In genomic region chr7:90621892-90622182, GRCh38 we compare ENCODE assay signal across 19 cellular contexts. TPM values are rescaled to one million over a fixed set of nuclear protein-coding genes. Genes with fewer than 3 reads are reported as not detected.
DNase-seq lines count a peak whose midpoint lies in the region; ATAC-seq and TF ChIP-seq lines count a peak whose summit lies in the region.
"Had no signal": no experiment of that assay in that cellular context is flagged by ENCODE, and none has a peak within 500 bp of the region (broad histone marks: within the 10 kb centered on the region; RNA-seq: fewer than 3 reads in every experiment).

No MANE protein-coding gene starts in this region.

- H3K4me3 ChIP-seq in mesenchymal stem cell (ENCODE audit: insufficient read depth in 1 of 2, low read depth in 1 of 2, low read length in 2 of 2): no peak overlapping the region
- H3K4me3 ChIP-seq in esophagus squamous epithelium: no peak overlapping the region
- H3K4me3 ChIP-seq: transverse colon had no signal

- POLR2A ChIA-PET in activated CD8-positive, alpha-beta T cell treated with anti-CD3 and anti-CD28 coated beads for 36 hours (lab: Charles Lee): no interaction called here

- H3K27me3 ChIP-seq in mesenchymal stem cell (ENCODE audit: control insufficient read depth in 1 of 2, insufficient read depth in 1 of 2, low read length in 2 of 2) (no peaks in the 10 kb centered on the region), esophagus squamous epithelium (no peaks in the 10 kb centered on the region)
- H3K27me3 ChIP-seq: transverse colon had no signal

- peak overlapping the region; percentile 86 to 96 (median 91) for H3K27ac Mint-ChIP-seq in CD14-positive monocyte
- H3K27ac Mint-ChIP-seq in activated CD8-positive, alpha-beta T cell treated with anti-CD3 and anti-CD28 coated beads for 36 hours: no peak overlapping the region
- H3K27ac Mint-ChIP-seq: activated T-helper 17 cell treated with anti-CD3 and anti-CD28 coated beads, Interleukin-2, amount 50 U/mL, for 72 hours; CD4-positive, alpha-beta T cell; natural killer cell treated with Interleukin-12 subunit alpha and Interleukin-12 subunit beta and Interleukin-15 and Interleukin-18, amount 100 ng/mL, for 72 hours had no signal

- TF ChIP-seq POLR2A in esophagus squamous epithelium (IDR thresholded peaks at IDR 0.05): no peak

- no peak overlapping the region for H2BK12ac ChIP-seq in mesenchymal stem cell (ENCODE audit: low read length in 2 of 2)

- H3K9ac ChIP-seq in mesenchymal stem cell (ENCODE audit: low read length): no peak overlapping the region

- H3K4ac ChIP-seq in mesenchymal stem cell (ENCODE audit: low read depth in 1 of 2, low read length in 2 of 2): no peak overlapping the region

- peaks cover 3 to 4% of the 10 kb centered on the region in 2 donors for H3K36me3 Mint-ChIP-seq in CD14-positive monocyte
- no peaks in the 10 kb centered on the region for H3K36me3 Mint-ChIP-seq in activated CD8-positive, alpha-beta T cell treated with anti-CD3 and anti-CD28 coated beads for 36 hours (ENCODE audit: low read depth)
- H3K36me3 Mint-ChIP-seq: natural killer cell treated with Interleukin-12 subunit alpha and Interleukin-12 subunit beta and Interleukin-15 and Interleukin-18, amount 100 ng/mL, for 72 hours had no signal

- H2AK5ac ChIP-seq in mesenchymal stem cell (ENCODE audit: low read length, severe bottlenecking): no peak overlapping the region

- no peak overlapping the region for H4K91ac ChIP-seq in mesenchymal stem cell (ENCODE audit: low read length)

- intact Hi-C loops in CD14-positive monocyte (cut with micrococcal nuclease): loop anchor here in 1 of 2 donors (2.0 kb wide), 1 partner anchor 23 kb away; no protein-coding TSS in a partner anchor
- intact Hi-C loops in activated CD8-positive, alpha-beta T cell treated with anti-CD3 and anti-CD28 coated beads for 36 hours (cut with micrococcal nuclease): no loop called here
- intact Hi-C loops in esophagus squamous epithelium (cut with DNase I): loop anchor here (10.0 kb wide), 1 partner anchor 167 kb away; no protein-coding TSS in a partner anchor

- no peak overlapping the region for H3K4me2 ChIP-seq in mesenchymal stem cell (ENCODE audit: low read length, poor library complexity, severe bottlenecking)

- ATAC-seq in activated CD8-positive, alpha-beta T cell treated with anti-CD3 and anti-CD28 coated beads for 36 hours: no peak
- ATAC-seq: activated T-helper 17 cell treated with anti-CD3 and anti-CD28 coated beads, Interleukin-2, amount 50 U/mL, for 72 hours; natural killer cell treated with Interleukin-12 subunit alpha and Interleukin-12 subunit beta and Interleukin-15 and Interleukin-18, amount 100 ng/mL, for 72 hours had no signal

- DNase-seq in CD14-positive monocyte (ENCODE audit: low spot score): peak; percentile 59
- DNase-seq in LHCN-M2 (ENCODE audit: low read depth): peak; percentile 7
- peak; percentile 13 for DNase-seq in dermis blood vessel endothelial cell
- peak; percentile 15 for DNase-seq in mesenchymal stem cell
- DNase-seq in activated CD8-positive, alpha-beta T cell treated with anti-CD3 and anti-CD28 coated beads for 36 hours: no peak
- DNase-seq in stimulated activated CD4-positive, alpha-beta T cell treated with anti-CD3 and anti-CD28 coated beads, Interleukin-4, amount 100 ng/mL, for 1 hour: no peak
- DNase-seq in esophagus squamous epithelium (lab: John Stamatoyannopoulos, UW): no peak
- no peak for DNase-seq in stimulated activated naive CD4-positive, alpha-beta T cell (lab: John Stamatoyannopoulos, UW)
- DNase-seq: CD4-positive, alpha-beta T cell; H7; KBM-7; NCI-H1105 treated with DMSO at 0.1 percent for 48 hours; NCI-H2107; NCI-H524 treated with DMSO at 0.1 percent for 48 hours; stimulated activated naive CD4-positive, alpha-beta T cell treated with Interleukin-2 at 50 U/mL for 16 hours; transverse colon had no signal

- no peak overlapping the region for H3K18ac ChIP-seq in mesenchymal stem cell (ENCODE audit: low read depth in 1 of 2, low read length in 2 of 2)

- no peak overlapping the region for H2AFZ ChIP-seq in mesenchymal stem cell (ENCODE audit: low read depth, low read length)

- H4K8ac ChIP-seq in mesenchymal stem cell (ENCODE audit: low read length): no peak overlapping the region

- TF ChIP-seq CTCF in CD14-positive monocyte (IDR thresholded peaks at IDR 0.05): no peak
- TF ChIP-seq CTCF in activated CD8-positive, alpha-beta T cell treated with anti-CD3 and anti-CD28 coated beads for 36 hours (IDR thresholded peaks at IDR 0.05): no peak
- no peak for TF ChIP-seq CTCF in esophagus squamous epithelium (IDR thresholded peaks at IDR 0.05)

- no peak overlapping the region for H2BK15ac ChIP-seq in mesenchymal stem cell (ENCODE audit: low read depth, poor library complexity, severe bottlenecking)

- H3K4me3 Mint-ChIP-seq in CD14-positive monocyte: peak overlapping the region in 1 of 2 donors; percentile 59
- H3K4me3 Mint-ChIP-seq in activated CD8-positive, alpha-beta T cell treated with anti-CD3 and anti-CD28 coated beads for 36 hours: no peak overlapping the region
- H3K4me3 Mint-ChIP-seq: activated T-helper 17 cell treated with anti-CD3 and anti-CD28 coated beads, Interleukin-2, amount 50 U/mL, for 72 hours; CD4-positive, alpha-beta T cell; natural killer cell treated with Interleukin-12 subunit alpha and Interleukin-12 subunit beta and Interleukin-15 and Interleukin-18, amount 100 ng/mL, for 72 hours had no signal

- peaks cover 0 to 2% (median 0%) of the 10 kb centered on the region in 7 donors for H3K9me3 Mint-ChIP-seq in CD14-positive monocyte
- H3K9me3 Mint-ChIP-seq in activated CD8-positive, alpha-beta T cell treated with anti-CD3 and anti-CD28 coated beads for 36 hours: no peaks in the 10 kb centered on the region
- H3K9me3 Mint-ChIP-seq: activated T-helper 17 cell treated with anti-CD3 and anti-CD28 coated beads, Interleukin-2, amount 50 U/mL, for 72 hours; brain; CD4-positive, alpha-beta T cell had no signal

- CTCF ChIA-PET in activated CD8-positive, alpha-beta T cell treated with anti-CD3 and anti-CD28 coated beads for 36 hours (lab: Charles Lee): no interaction called here

- H3K27me3 Mint-ChIP-seq in CD14-positive monocyte (ENCODE audit: low read depth in 3 of 3): peaks cover 0 to 1% (median 0%) of the 10 kb centered on the region in 3 donors
- peaks cover 1% of the 10 kb centered on the region for H3K27me3 Mint-ChIP-seq in activated CD8-positive, alpha-beta T cell treated with anti-CD3 and anti-CD28 coated beads for 36 hours
- H3K27me3 Mint-ChIP-seq: CD4-positive, alpha-beta T cell had no signal

- H3K4me1 ChIP-seq in mesenchymal stem cell (ENCODE audit: control insufficient read depth, insufficient read depth, low read depth, low read length): peaks cover 9% of the 10 kb centered on the region
- H3K4me1 ChIP-seq in esophagus squamous epithelium: peaks cover 0 to 16% (median 5%) of the 10 kb centered on the region in 3 donors

- peaks cover 46% of the 10 kb centered on the region for H3K4me1 Mint-ChIP-seq in CD14-positive monocyte
- peaks cover 5% of the 10 kb centered on the region for H3K4me1 Mint-ChIP-seq in activated CD8-positive, alpha-beta T cell treated with anti-CD3 and anti-CD28 coated beads for 36 hours (ENCODE audit: low read depth)
- H3K4me1 Mint-ChIP-seq: activated T-helper 17 cell treated with anti-CD3 and anti-CD28 coated beads, Interleukin-2, amount 50 U/mL, for 72 hours had no signal

- H3K27ac ChIP-seq in mesenchymal stem cell (ENCODE audit: low read length, poor library complexity, severe bottlenecking): no peak overlapping the region
- H3K27ac ChIP-seq in esophagus squamous epithelium: no peak overlapping the region
- H3K27ac ChIP-seq: transverse colon had no signal

- WGBS in mesenchymal stem cell: 54% methylated on average over 3 of the region's 3 CpGs
- WGBS in esophagus squamous epithelium, 2 donors: 68 to 74% methylated on average over 3 of the region's 3 CpGs

- H3K79me1 ChIP-seq in mesenchymal stem cell (replicated peaks; ENCODE audit: low read length, poor library complexity, severe bottlenecking): peaks cover 23% of the 10 kb centered on the region

- H3K23ac ChIP-seq in mesenchymal stem cell (ENCODE audit: low read length in 2 of 2): no peak overlapping the region

- H2BK5ac ChIP-seq in mesenchymal stem cell (ENCODE audit: low read depth, low read length, poor library complexity, severe bottlenecking): no peak overlapping the region

- H3K14ac ChIP-seq in mesenchymal stem cell (ENCODE audit: low read length in 2 of 2): no peak overlapping the region

- H3K9me3 ChIP-seq in mesenchymal stem cell (ENCODE audit: control insufficient read depth, low read length): no peaks in the 10 kb centered on the region
- H3K9me3 ChIP-seq in esophagus squamous epithelium: no peaks in the 10 kb centered on the region
- H3K9me3 ChIP-seq: transverse colon had no signal

- H2BK120ac ChIP-seq in mesenchymal stem cell (ENCODE audit: low read depth, low read length): no peak overlapping the region

- H3K36me3 ChIP-seq in mesenchymal stem cell (ENCODE audit: control insufficient read depth in 1 of 2, insufficient read depth in 2 of 2, low read depth in 1 of 2, low read length in 2 of 2) (no peaks in the 10 kb centered on the region), esophagus squamous epithelium (no peaks in the 10 kb centered on the region)
- H3K36me3 ChIP-seq: transverse colon had no signal

RNA-seq across cellular contexts. Expression of gene CDK14, which starts 25.7 kb away (rescaled TPM):
- polyA plus RNA-seq in CD14-positive monocyte: 1 to 10 TPM; 2.1 to 2.5 TPM
- total RNA-seq in LHCN-M2 (2014; rRNA removed): 23.4 and 23.6 TPM in 2 replicates
- polyA plus RNA-seq in LHCN-M2 (2012): 8.0 TPM
- 3.0 and 3.2 TPM in 2 replicates for total RNA-seq in dermis blood vessel endothelial cell
- polyA plus RNA-seq in mesenchymal stem cell (2013, experiment 1 of 2): 6.6 TPM
- 6.1 TPM for polyA plus RNA-seq in mesenchymal stem cell (2013, experiment 2 of 2)
- under 1 TPM; 0.05 to 0.27 TPM for total RNA-seq in activated CD8-positive, alpha-beta T cell treated with anti-CD3 and anti-CD28 coated beads for 36 hours
- 1 to 10 TPM in 2 of 4 donors, under 1 TPM in 2; 0.38 to 3.6 (median 1.3) TPM for total RNA-seq in esophagus squamous epithelium

Comparison
In these comparisons a context has a peak if more than half of its experiments do, and no peak if none do; other contexts are left out.
1. DNase-seq: peak in CD14-positive monocyte (single experiment), LHCN-M2 (single experiment), dermis blood vessel endothelial cell (single experiment) and mesenchymal stem cell (single experiment); none in activated CD8-positive, alpha-beta T cell treated with anti-CD3 and anti-CD28 coated beads for 36 hours (single experiment), stimulated activated CD4-positive, alpha-beta T cell treated with anti-CD3 and anti-CD28 coated beads, Interleukin-4, amount 100 ng/mL, for 1 hour (single experiment), esophagus squamous epithelium (single experiment) and stimulated activated naive CD4-positive, alpha-beta T cell (0 of 6).